ENCODE assay signal across 29 cellular contexts in genomic region chr14:96403409-96403808, GRCh38. TPM values are rescaled to one million over a fixed set of nuclear protein-coding genes. Genes with fewer than 3 reads are reported as not detected.
"Had no signal": no experiment of that assay in that cellular context is flagged by ENCODE, and none has a peak within 500 bp of the region (broad histone marks: within the 10 kb centered on the region; RNA-seq: fewer than 3 reads in every experiment).

No MANE protein-coding gene starts in this region.

- H3K27me3 ChIP-seq: ascending aorta, breast epithelium, cardiac muscle cell, esophagus muscularis mucosa, foreskin keratinocyte, gastrocnemius medialis had no signal

- DNase-seq: activated CD4-positive, alpha-beta memory T cell treated with anti-CD3 and anti-CD28 coated beads for 36 hours; activated CD4-positive, alpha-beta T cell treated with anti-CD3 and anti-CD28 coated beads for 36 hours; activated CD4-positive, alpha-beta T cell treated with anti-CD3 and anti-CD28 coated beads, Interleukin-2, amount 10 ng/mL, durations not matched to agents 24 days and 14 days; activated CD4-positive, CD25-positive, alpha-beta regulatory T cell; activated CD4-positive, CD25-positive, alpha-beta regulatory T cell treated with anti-CD3 and anti-CD28 coated beads, Interleukin-2, amount 50 U/mL, for 72 hours; activated CD8-positive, alpha-beta memory T cell treated with anti-CD3 and anti-CD28 coated beads, Interleukin-2, amount 10 ng/mL, durations not matched to agents 7 days and 5 days; activated CD8-positive, alpha-beta memory T cell treated with anti-CD3 and anti-CD28 coated beads, Interleukin-2, amount 50 U/mL, for 4 hours; activated CD8-positive, alpha-beta T cell treated with anti-CD3 and anti-CD28 coated beads, Interleukin-2, amount 10 ng/mL, durations not matched to agents 7 days and 5 days; activated gamma-delta T cell; activated naive CD4-positive, alpha-beta T cell; activated naive CD4-positive, alpha-beta T cell treated with anti-CD3 and anti-CD28 coated beads, Interleukin-2, amount 10 ng/mL, durations not matched to agents 7 days and 5 days; activated naive CD8-positive, alpha-beta T cell treated with anti-CD3 and anti-CD28 coated beads, Interleukin-2, amount 10 ng/mL, durations not matched to agents 7 days and 5 days; activated T-cell treated with anti-CD3 and anti-CD28 coated beads, Interleukin-2, amount 50 U/mL, for 1 hour; activated T-cell treated with anti-CD3 and anti-CD28 coated beads, Interleukin-2, amount 50 U/mL, for 48 hours; central memory CD4-positive, alpha-beta T cell; cerebellar nuclear complex; effector CD8-positive, alpha-beta T cell; erythroblast; foreskin keratinocyte; gastrocnemius medialis; heart right ventricle; T-helper 2 cell had no signal

- H3K4me1 ChIP-seq: ascending aorta, breast epithelium, esophagus muscularis mucosa, foreskin keratinocyte, gastrocnemius medialis had no signal

- H3K27ac ChIP-seq: breast epithelium, cardiac muscle cell, coronary artery, esophagus muscularis mucosa, foreskin keratinocyte had no signal

- H3K36me3 ChIP-seq: ascending aorta, breast epithelium, cardiac muscle cell, esophagus muscularis mucosa, gastrocnemius medialis, heart right ventricle had no signal

- ATAC-seq: activated CD4-positive, alpha-beta T cell treated with anti-CD3 and anti-CD28 coated beads for 36 hours; activated CD8-positive, alpha-beta memory T cell treated with anti-CD3 and anti-CD28 coated beads, Interleukin-2, amount 10 ng/mL, durations not matched to agents 7 days and 5 days; activated CD8-positive, alpha-beta T cell treated with anti-CD3 and anti-CD28 coated beads, Interleukin-2, amount 10 ng/mL, durations not matched to agents 7 days and 5 days; activated naive CD4-positive, alpha-beta T cell treated with anti-CD3 and anti-CD28 coated beads, Interleukin-2, amount 50 U/mL, for 72 hours; foreskin keratinocyte had no signal

- H3K9me3 ChIP-seq: ascending aorta, breast epithelium, esophagus muscularis mucosa, gastrocnemius medialis, heart right ventricle had no signal

- H3K4me3 ChIP-seq: ascending aorta, breast epithelium, cardiac muscle cell, coronary artery, esophagus muscularis mucosa, gastrocnemius medialis, heart right ventricle had no signal

RNA-seq across cellular contexts. Expression of gene AK7, which starts 11.5 kb away (rescaled TPM):
- total RNA-seq: activated CD4-positive, alpha-beta T cell treated with anti-CD3 and anti-CD28 coated beads, Interleukin-2, amount 10 ng/mL, durations not matched to agents 24 days and 14 days; ascending aorta; T-helper 1 cell treated with Interleukin-12 subunit alpha and Interleukin-12 subunit beta and Interleukin-4 antibody, amounts not matched to agents 30 ng/mL and 1 ng/mL, for 36 hours had no signal
